Comparison of ENCODE assay signal across 1 cellular context in the genomic region with DNA sequence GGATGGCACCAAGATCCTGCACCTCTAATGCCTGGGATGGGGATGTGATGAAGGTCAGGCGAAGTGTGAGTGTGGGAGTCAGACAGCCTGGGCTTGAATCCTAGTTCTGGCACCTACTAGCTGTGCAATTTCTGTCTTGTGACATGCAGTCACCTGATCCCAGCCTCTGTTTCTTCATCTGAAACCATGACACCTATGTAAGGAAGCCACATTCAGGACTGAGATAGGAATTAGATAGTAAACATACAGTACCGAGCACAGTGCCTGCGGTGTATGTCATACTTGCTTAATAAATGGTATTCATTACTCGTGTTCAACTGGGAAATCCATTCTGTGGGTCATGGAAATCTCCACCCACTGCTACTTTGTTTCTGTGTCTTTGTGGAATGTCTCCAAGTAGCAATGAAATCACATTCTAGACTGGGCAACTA.
TF ChIP-seq lines count a peak whose summit lies in the region.

No MANE protein-coding gene starts in this region.

TF ChIP-seq in IMR-90, 13 proteins besides CTCF, POLR2A, EP300 and RAD21 (continued from another document):
- peak; percentile 26; the same call in 1 of the 2 replicates for TF ChIP-seq USF2 (IDR thresholded peaks at IDR 0.05; ENCODE audit: low read depth, low read length)
